Comparison of ENCODE assay signal across 1 cellular context in genomic region chr5:38400365-38400764, GRCh38.
TF ChIP-seq lines count a peak whose summit lies in the region.

No MANE protein-coding gene starts in this region.

TF ChIP-seq in HepG2, 621 proteins besides CTCF, POLR2A, EP300 and RAD21 (continued from another document):
- TF ChIP-seq MTERF4 (CRISPR knock-in tag; IDR thresholded peaks at IDR 0.05), result no peak
- no peak for TF ChIP-seq ZSCAN31 (CRISPR knock-in tag; IDR thresholded peaks at IDR 0.05; ENCODE audit: low read depth)
- TF ChIP-seq SOX6 (IDR thresholded peaks at IDR 0.05), result no peak
- TF ChIP-seq SOX6 (CRISPR knock-in tag; IDR thresholded peaks at IDR 0.05), result no peak
